ENCODE assay signal across 8 cellular contexts in genomic region chr10:37975407-37975991, GRCh38. TPM values are rescaled to one million over a fixed set of nuclear protein-coding genes. Genes with fewer than 3 reads are reported as not detected.
A peak's percentile ranks its signal among the peaks of the same experiment; 100 is the strongest.
DNase-seq lines count a peak whose midpoint lies in the region; ATAC-seq and TF ChIP-seq lines count a peak whose summit lies in the region.

No MANE protein-coding gene starts in this region.

- H3K4me3 ChIP-seq in HUES64 (ENCODE audit: low read length) (peak overlapping the region; percentile 71), foreskin fibroblast (ENCODE audit: low read depth in 1 of 2, low read length in 2 of 2) (peak overlapping the region; percentile 77 to 78), prostate gland (peak overlapping the region; percentile 78 to 96)

- H3K27ac ChIP-seq in HUES64 (ENCODE audit: low read depth, low read length) (no peak overlapping the region), prostate gland (peak overlapping the region; percentile 96 to 99)

- TF ChIP-seq CTCF in foreskin fibroblast (IDR thresholded peaks at IDR 0.05; ENCODE audit: low read depth, low read length) (no peak), prostate gland (IDR thresholded peaks at IDR 0.05) (peak in 1 of 4 experiments; percentile 8)

- in situ Hi-C loops in Caki2 (cut with HindIII; ENCODE audit: low pct_unique_long_range_greater_than_20kb, low sequenced_read_pairs), result no loop called here

- H3K9me3 ChIP-seq in HUES64 (ENCODE audit: insufficient read depth, low read depth, low read length) (peaks cover 20% of the 10 kb centered on the region), prostate gland (no peaks in the 10 kb centered on the region)

- H3K4me1 ChIP-seq in HUES64 (ENCODE audit: insufficient read depth, low read length) (no peaks in the 10 kb centered on the region), prostate gland (replicated peaks) (no peaks in the 10 kb centered on the region)

- no peak for ATAC-seq in GM18502 (IDR thresholded peaks at IDR 0.05; ENCODE audit: poor library complexity, unreplicated experiment)

- H3K9me3 Mint-ChIP-seq in activated CD4-positive, alpha-beta memory T cell treated with anti-CD3 and anti-CD28 coated beads for 36 hours, result no peaks in the 10 kb centered on the region

- H3K9ac ChIP-seq in HUES64 (ENCODE audit: low read depth, low read length), result peak overlapping the region; percentile 81; the same call in 1 of the 2 replicates

- DNase-seq in Caki2 (ENCODE audit: low read depth) (peak; percentile 36), foreskin fibroblast (peak; percentile 10 to 49), prostate gland (ENCODE audit: low spot score) (no peak), T-helper 9 cell (no peak)
- DNase-seq in activated CD4-positive, alpha-beta memory T cell treated with anti-CD3 and anti-CD28 coated beads for 36 hours, result peak; percentile 17
- no peak for DNase-seq in stimulated activated CD4-positive, alpha-beta T cell treated with anti-CD3 and anti-CD28 coated beads, Interleukin-1b, Interleukin-23, amount 100 ng/mL, for 48 hours

- CTCF ChIA-PET in activated CD4-positive, alpha-beta memory T cell treated with anti-CD3 and anti-CD28 coated beads for 36 hours (lab: Charles Lee), result interaction anchor here (0.9 to 3.2 kb wide), 4 partner anchors 35 to 390 kb away, joined by 3 to 13 read pairs (median 3); partner anchors contain the start of gene ZNF33A

- no peaks in the 10 kb centered on the region for H3K27me3 Mint-ChIP-seq in activated CD4-positive, alpha-beta memory T cell treated with anti-CD3 and anti-CD28 coated beads for 36 hours

- POLR2A ChIA-PET in activated CD4-positive, alpha-beta memory T cell treated with anti-CD3 and anti-CD28 coated beads for 36 hours (lab: Charles Lee), result interaction anchor here (0.6 to 2.2 kb wide), 5 partner anchors 35 to 427 kb away, joined by 3 to 11 read pairs (median 4); partner anchors contain the start of gene ZNF33A

- intact Hi-C loops in activated CD4-positive, alpha-beta memory T cell treated with anti-CD3 and anti-CD28 coated beads for 36 hours (cut with micrococcal nuclease), result loop anchor here (1.0 kb wide), 1 partner anchor 63 kb away; no protein-coding TSS in a partner anchor
- intact Hi-C loops in prostate gland (cut with DNase I), result loop anchor here (5.0 kb wide), 1 partner anchor 37 kb away; the partner anchor contains the start of gene ZNF33A

- TF ChIP-seq POLR2A in prostate gland (IDR thresholded peaks at IDR 0.05), result no peak

- peak overlapping the region; percentile 94 for H3K27ac Mint-ChIP-seq in activated CD4-positive, alpha-beta memory T cell treated with anti-CD3 and anti-CD28 coated beads for 36 hours

- no peaks in the 10 kb centered on the region for H3K27me3 ChIP-seq in HUES64 (ENCODE audit: insufficient read depth, low read length)
- H3K27me3 ChIP-seq in prostate gland (replicated peaks; ENCODE audit: insufficient read depth), result no peaks in the 10 kb centered on the region

- peaks cover 15% of the 10 kb centered on the region for H3K4me1 Mint-ChIP-seq in activated CD4-positive, alpha-beta memory T cell treated with anti-CD3 and anti-CD28 coated beads for 36 hours (ENCODE audit: low read depth)

- H3K36me3 Mint-ChIP-seq in activated CD4-positive, alpha-beta memory T cell treated with anti-CD3 and anti-CD28 coated beads for 36 hours, result peaks cover 11% of the 10 kb centered on the region

- peak overlapping the region; percentile 92 for H3K4me3 Mint-ChIP-seq in activated CD4-positive, alpha-beta memory T cell treated with anti-CD3 and anti-CD28 coated beads for 36 hours

- WGBS in HUES64, result 84% methylated on average over 4 of the region's 5 CpGs
- 21% methylated on average over 5 of the region's 5 CpGs for WGBS in prostate gland

- H3K36me3 ChIP-seq in HUES64 (ENCODE audit: insufficient read depth, low read length) (no peaks in the 10 kb centered on the region), prostate gland (no peaks in the 10 kb centered on the region)

RNA-seq across cellular contexts. Expression of gene ZNF25, which starts 0.9 kb away (rescaled TPM):
- total RNA-seq in Caki2 (2014; rRNA removed; shearing (Covaris generic); ENCODE audit: low replicate concordance), result 1.7 and 2.6 TPM in 2 replicates
- polyA plus RNA-seq in HUES64 (2013, experiment 1 of 2), result 0.90 TPM
- polyA plus RNA-seq in HUES64 (2013, experiment 2 of 2), result 2.0 TPM
- 1 to 10 TPM; 7.4 to 8.8 TPM for total RNA-seq in activated CD4-positive, alpha-beta memory T cell treated with anti-CD3 and anti-CD28 coated beads for 36 hours
- 10 to 100 TPM in 1 of 2 donors, 1 to 10 TPM in 1; 9.8 to 13.0 TPM for total RNA-seq in prostate gland

RNA-seq across cellular contexts. Expression of gene ZNF33A, which starts 35.0 kb away (rescaled TPM):
- 3.2 and 6.4 TPM in 2 replicates for total RNA-seq in Caki2 (2014; rRNA removed; shearing (Covaris generic); ENCODE audit: low replicate concordance)
- 20.4 TPM for polyA plus RNA-seq in HUES64 (2013, experiment 1 of 2)
- 19.5 TPM for polyA plus RNA-seq in HUES64 (2013, experiment 2 of 2)
- total RNA-seq in activated CD4-positive, alpha-beta memory T cell treated with anti-CD3 and anti-CD28 coated beads for 36 hours, result 10 to 100 TPM; 20.8 to 21.5 TPM
- 10 to 100 TPM; 24.9 to 39.2 TPM for total RNA-seq in prostate gland

Comparison
In these comparisons a context has a peak if more than half of its experiments do, and no peak if none do; other contexts are left out.
1. DNase-seq: peak in Caki2 (single experiment), activated CD4-positive, alpha-beta memory T cell treated with anti-CD3 and anti-CD28 coated beads for 36 hours (single experiment) and foreskin fibroblast (2 of 2); none in prostate gland (single experiment), stimulated activated CD4-positive, alpha-beta T cell treated with anti-CD3 and anti-CD28 coated beads, Interleukin-1b, Interleukin-23, amount 100 ng/mL, for 48 hours (single experiment) and T-helper 9 cell (single experiment).
2. Peak in every context shown above with its lines, with median percentiles within 50 percentile points of each other: H3K4me3 ChIP-seq.